ENCODE assay signal across 8 cellular contexts in genomic region chr2:64918220-64918886, GRCh38.
DNase-seq lines count a peak whose midpoint lies in the region; ATAC-seq and TF ChIP-seq lines count a peak whose summit lies in the region.

No MANE protein-coding gene starts in this region.

- H2AFZ ChIP-seq in osteoblast (ENCODE audit: low read length) = peak overlapping the region; percentile 93

- intact Hi-C loops in CD8-positive, alpha-beta T cell (cut with DNase I, micrococcal nuclease) = loop anchor here (5.0 kb wide), 2 partner anchors 69 to 269 kb away; partner anchors contain the start of gene SLC1A4 (in 1 of the 2)
- intact Hi-C loops in thyroid gland (cut with DNase I) = loop anchor here (2.0 to 5.0 kb wide), 2 partner anchors 122 to 654 kb away; no protein-coding TSS in a partner anchor

- WGBS in thyroid gland, 2 donors = 84 to 95% methylated on average over 8 of the region's 8 CpGs

- no peak for DNase-seq in CD8-positive, alpha-beta T cell
- DNase-seq in NT2/D1 (ENCODE audit: low read depth, low spot score) = no peak
- peak; percentile 37 for DNase-seq in osteoblast (ENCODE audit: insufficient read length, low spot score, missing footprints)
- no peak for DNase-seq in NCI-H524 (lab: John Stamatoyannopoulos, UW)
- no peak for DNase-seq in NCI-H446 treated with DMSO at 0.1 percent for 48 hours (lab: John Stamatoyannopoulos, UW)
- DNase-seq in thyroid gland = no peak

- H3K27me3 Mint-ChIP-seq in CD8-positive, alpha-beta T cell (ENCODE audit: low read depth) = no peaks in the 10 kb centered on the region

- no peaks in the 10 kb centered on the region for H3K36me3 Mint-ChIP-seq in CD8-positive, alpha-beta T cell

- CTCF ChIA-PET in CD8-positive, alpha-beta T cell (lab: Charles Lee) = interaction anchor here (0.5 to 9.0 kb wide), 51 partner anchors 8 to 656 kb away, joined by 3 to 66 read pairs (median 4); partner anchors contain the start of gene RAB1A

- no peaks in the 10 kb centered on the region for H3K36me3 ChIP-seq in CD8-positive, alpha-beta T cell (ENCODE audit: insufficient read depth, low read length)
- H3K36me3 ChIP-seq in NT2/D1 (ENCODE audit: insufficient read depth, insufficient read length, low read length) (no peaks in the 10 kb centered on the region), endocrine pancreas (ENCODE audit: control insufficient read depth, insufficient read depth, low read length) (no peaks in the 10 kb centered on the region), osteoblast (ENCODE audit: insufficient read depth, low read length) (no peaks in the 10 kb centered on the region), thyroid gland (no peaks in the 10 kb centered on the region)

- peak overlapping the region; percentile 59 for H3K4me3 ChIP-seq in CD8-positive, alpha-beta T cell (ENCODE audit: low read depth, low read length)
- H3K4me3 ChIP-seq in NT2/D1 (ENCODE audit: insufficient read length, low read depth) (peak overlapping the region; percentile 24), endocrine pancreas (ENCODE audit: control insufficient read depth, insufficient read depth, low read length) (peak overlapping the region; percentile 59), osteoblast (ENCODE audit: insufficient read depth, low read length) (peak overlapping the region; percentile 75), thyroid gland (replicated peaks in 1 of 3) (peak overlapping the region in 1 of 3 donors; percentile 16)

- H3K4me3 Mint-ChIP-seq in CD8-positive, alpha-beta T cell = peak overlapping the region; percentile 86

- peaks cover 17% of the 10 kb centered on the region for H3K4me1 Mint-ChIP-seq in CD8-positive, alpha-beta T cell (ENCODE audit: low read depth)

- ATAC-seq in CD8-positive, alpha-beta T cell = no peak
- no peak for ATAC-seq in GM19328 (IDR thresholded peaks at IDR 0.05; ENCODE audit: unreplicated experiment)

- H3K27ac ChIP-seq in CD8-positive, alpha-beta T cell (ENCODE audit: low read depth, low read length) = no peak overlapping the region
- no peak overlapping the region for H3K27ac ChIP-seq in osteoblast (ENCODE audit: low read depth, low read length)
- no peak overlapping the region for H3K27ac ChIP-seq in thyroid gland

- TF ChIP-seq POLR2A in thyroid gland (IDR thresholded peaks at IDR 0.05) = no peak

- no peak overlapping the region for H3K27ac Mint-ChIP-seq in CD8-positive, alpha-beta T cell

- TF ChIP-seq CTCF in CD8-positive, alpha-beta T cell (IDR thresholded peaks at IDR 0.05) = no peak
- no peak for TF ChIP-seq CTCF in osteoblast (IDR thresholded peaks at IDR 0.05; ENCODE audit: extremely low read depth, low read depth, low read length)
- TF ChIP-seq CTCF in thyroid gland (IDR thresholded peaks at IDR 0.05) = no peak

- H3K4me2 ChIP-seq in osteoblast (ENCODE audit: insufficient read depth, low read length) = peak overlapping the region; percentile 94

- H3K9me3 ChIP-seq in CD8-positive, alpha-beta T cell (ENCODE audit: low read length) = no peaks in the 10 kb centered on the region
- H3K9me3 ChIP-seq in NT2/D1 (ENCODE audit: insufficient read depth, low read length) = no peaks in the 10 kb centered on the region
- no peaks in the 10 kb centered on the region for H3K9me3 ChIP-seq in endocrine pancreas (ENCODE audit: control insufficient read depth, low read length)
- H3K9me3 ChIP-seq in osteoblast (ENCODE audit: low read depth, low read length) = no peaks in the 10 kb centered on the region
- no peaks in the 10 kb centered on the region for H3K9me3 ChIP-seq in thyroid gland

- no peaks in the 10 kb centered on the region for H3K79me2 ChIP-seq in osteoblast (ENCODE audit: insufficient read depth, low read length)

- H3K4me1 ChIP-seq in CD8-positive, alpha-beta T cell (ENCODE audit: insufficient read depth, low read length) = no peaks in the 10 kb centered on the region
- H3K4me1 ChIP-seq in NT2/D1 (ENCODE audit: insufficient read depth, insufficient read length) (peaks cover 4% of the 10 kb centered on the region), endocrine pancreas (ENCODE audit: control insufficient read depth, insufficient read depth, low read length) (no peaks in the 10 kb centered on the region), osteoblast (ENCODE audit: insufficient read depth, low read length) (no peaks in the 10 kb centered on the region), thyroid gland (no peaks in the 10 kb centered on the region)

- H4K20me1 ChIP-seq in osteoblast (ENCODE audit: insufficient read depth, low read length) = no peaks in the 10 kb centered on the region

- no peaks in the 10 kb centered on the region for H3K27me3 ChIP-seq in CD8-positive, alpha-beta T cell (ENCODE audit: insufficient read depth, low read length)
- no peaks in the 10 kb centered on the region for H3K27me3 ChIP-seq in NT2/D1 (ENCODE audit: insufficient read depth, insufficient read length)
- no peaks in the 10 kb centered on the region for H3K27me3 ChIP-seq in endocrine pancreas (ENCODE audit: control insufficient read depth, insufficient read depth, low read length)
- no peaks in the 10 kb centered on the region for H3K27me3 ChIP-seq in osteoblast (ENCODE audit: insufficient read depth, low read length)
- no peaks in the 10 kb centered on the region for H3K27me3 ChIP-seq in thyroid gland

- no peaks in the 10 kb centered on the region for H3K9me3 Mint-ChIP-seq in CD8-positive, alpha-beta T cell

- H3K9ac ChIP-seq in NT2/D1 (ENCODE audit: insufficient read length, low read depth) (peak overlapping the region; percentile 27), endocrine pancreas (ENCODE audit: control insufficient read depth, insufficient read depth, low read length) (no peak overlapping the region)

- POLR2A ChIA-PET in CD8-positive, alpha-beta T cell (lab: Charles Lee) = interaction anchor here (1.1 to 1.5 kb wide), 4 partner anchors 28 to 251 kb away, joined by 3 to 6 read pairs (median 4); partner anchors contain the start of genes CEP68 and RAB1A
